ENCODE assay signal across 1 cellular context in the genomic region with DNA sequence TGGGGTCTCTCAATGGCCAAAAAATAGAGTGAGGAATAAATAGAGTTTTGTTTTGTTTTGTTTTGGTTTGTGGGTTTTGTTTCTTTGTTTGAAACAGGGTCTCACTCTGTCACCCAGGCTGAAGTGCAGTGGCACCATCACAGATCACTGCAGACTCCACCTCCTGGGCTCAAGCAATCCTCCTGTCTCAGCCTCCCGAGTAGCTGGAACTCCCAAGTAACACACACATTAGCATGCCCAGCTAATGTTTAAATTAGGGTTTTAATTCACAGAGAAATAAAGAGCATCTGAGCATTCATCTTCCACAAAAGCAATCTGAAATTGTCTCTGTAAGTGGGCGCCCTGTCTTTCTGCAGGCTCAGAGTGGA.
TF ChIP-seq lines count a peak whose summit lies in the region.

No MANE protein-coding gene starts in this region.

TF ChIP-seq in WTC11, 78 proteins besides CTCF, POLR2A, EP300 and RAD21:
- TF ChIP-seq, protein P1, sequence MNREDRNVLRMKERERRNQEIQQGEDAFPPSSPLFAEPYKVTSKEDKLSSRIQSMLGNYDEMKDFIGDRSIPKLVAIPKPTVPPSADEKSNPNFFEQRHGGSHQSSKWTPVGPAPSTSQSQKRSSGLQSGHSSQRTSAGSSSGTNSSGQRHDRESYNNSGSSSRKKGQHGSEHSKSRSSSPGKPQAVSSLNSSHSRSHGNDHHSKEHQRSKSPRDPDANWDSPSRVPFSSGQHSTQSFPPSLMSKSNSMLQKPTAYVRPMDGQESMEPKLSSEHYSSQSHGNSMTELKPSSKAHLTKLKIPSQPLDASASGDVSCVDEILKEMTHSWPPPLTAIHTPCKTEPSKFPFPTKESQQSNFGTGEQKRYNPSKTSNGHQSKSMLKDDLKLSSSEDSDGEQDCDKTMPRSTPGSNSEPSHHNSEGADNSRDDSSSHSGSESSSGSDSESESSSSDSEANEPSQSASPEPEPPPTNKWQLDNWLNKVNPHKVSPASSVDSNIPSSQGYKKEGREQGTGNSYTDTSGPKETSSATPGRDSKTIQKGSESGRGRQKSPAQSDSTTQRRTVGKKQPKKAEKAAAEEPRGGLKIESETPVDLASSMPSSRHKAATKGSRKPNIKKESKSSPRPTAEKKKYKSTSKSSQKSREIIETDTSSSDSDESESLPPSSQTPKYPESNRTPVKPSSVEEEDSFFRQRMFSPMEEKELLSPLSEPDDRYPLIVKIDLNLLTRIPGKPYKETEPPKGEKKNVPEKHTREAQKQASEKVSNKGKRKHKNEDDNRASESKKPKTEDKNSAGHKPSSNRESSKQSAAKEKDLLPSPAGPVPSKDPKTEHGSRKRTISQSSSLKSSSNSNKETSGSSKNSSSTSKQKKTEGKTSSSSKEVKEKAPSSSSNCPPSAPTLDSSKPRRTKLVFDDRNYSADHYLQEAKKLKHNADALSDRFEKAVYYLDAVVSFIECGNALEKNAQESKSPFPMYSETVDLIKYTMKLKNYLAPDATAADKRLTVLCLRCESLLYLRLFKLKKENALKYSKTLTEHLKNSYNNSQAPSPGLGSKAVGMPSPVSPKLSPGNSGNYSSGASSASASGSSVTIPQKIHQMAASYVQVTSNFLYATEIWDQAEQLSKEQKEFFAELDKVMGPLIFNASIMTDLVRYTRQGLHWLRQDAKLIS (CRISPR knock-in tag; IDR thresholded peaks at IDR 0.05; ENCODE audit: borderline replicate concordance) = no peak
- TF ChIP-seq TP53 (CRISPR knock-in tag; IDR thresholded peaks at IDR 0.05) (no peak), CREM (CRISPR knock-in tag; IDR thresholded peaks at IDR 0.05) (no peak), FOXP1 (CRISPR knock-in tag; IDR thresholded peaks at IDR 0.05; ENCODE audit: borderline replicate concordance) (no peak), ATF1 (CRISPR knock-in tag; IDR thresholded peaks at IDR 0.05) (no peak), SMAD4 (CRISPR knock-in tag; IDR thresholded peaks at IDR 0.05) (no peak), MXD4 (CRISPR knock-in tag; IDR thresholded peaks at IDR 0.05; ENCODE audit: borderline replicate concordance) (no peak), ZNF423 (CRISPR knock-in tag; IDR thresholded peaks at IDR 0.05) (no peak)
- TF ChIP-seq, protein P2, sequence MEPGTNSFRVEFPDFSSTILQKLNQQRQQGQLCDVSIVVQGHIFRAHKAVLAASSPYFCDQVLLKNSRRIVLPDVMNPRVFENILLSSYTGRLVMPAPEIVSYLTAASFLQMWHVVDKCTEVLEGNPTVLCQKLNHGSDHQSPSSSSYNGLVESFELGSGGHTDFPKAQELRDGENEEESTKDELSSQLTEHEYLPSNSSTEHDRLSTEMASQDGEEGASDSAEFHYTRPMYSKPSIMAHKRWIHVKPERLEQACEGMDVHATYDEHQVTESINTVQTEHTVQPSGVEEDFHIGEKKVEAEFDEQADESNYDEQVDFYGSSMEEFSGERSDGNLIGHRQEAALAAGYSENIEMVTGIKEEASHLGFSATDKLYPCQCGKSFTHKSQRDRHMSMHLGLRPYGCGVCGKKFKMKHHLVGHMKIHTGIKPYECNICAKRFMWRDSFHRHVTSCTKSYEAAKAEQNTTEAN (CRISPR knock-in tag; IDR thresholded peaks at IDR 0.05) = no peak
- TF ChIP-seq, protein P3, sequence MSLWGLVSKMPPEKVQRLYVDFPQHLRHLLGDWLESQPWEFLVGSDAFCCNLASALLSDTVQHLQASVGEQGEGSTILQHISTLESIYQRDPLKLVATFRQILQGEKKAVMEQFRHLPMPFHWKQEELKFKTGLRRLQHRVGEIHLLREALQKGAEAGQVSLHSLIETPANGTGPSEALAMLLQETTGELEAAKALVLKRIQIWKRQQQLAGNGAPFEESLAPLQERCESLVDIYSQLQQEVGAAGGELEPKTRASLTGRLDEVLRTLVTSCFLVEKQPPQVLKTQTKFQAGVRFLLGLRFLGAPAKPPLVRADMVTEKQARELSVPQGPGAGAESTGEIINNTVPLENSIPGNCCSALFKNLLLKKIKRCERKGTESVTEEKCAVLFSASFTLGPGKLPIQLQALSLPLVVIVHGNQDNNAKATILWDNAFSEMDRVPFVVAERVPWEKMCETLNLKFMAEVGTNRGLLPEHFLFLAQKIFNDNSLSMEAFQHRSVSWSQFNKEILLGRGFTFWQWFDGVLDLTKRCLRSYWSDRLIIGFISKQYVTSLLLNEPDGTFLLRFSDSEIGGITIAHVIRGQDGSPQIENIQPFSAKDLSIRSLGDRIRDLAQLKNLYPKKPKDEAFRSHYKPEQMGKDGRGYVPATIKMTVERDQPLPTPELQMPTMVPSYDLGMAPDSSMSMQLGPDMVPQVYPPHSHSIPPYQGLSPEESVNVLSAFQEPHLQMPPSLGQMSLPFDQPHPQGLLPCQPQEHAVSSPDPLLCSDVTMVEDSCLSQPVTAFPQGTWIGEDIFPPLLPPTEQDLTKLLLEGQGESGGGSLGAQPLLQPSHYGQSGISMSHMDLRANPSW (CRISPR knock-in tag; conservative IDR thresholded peaks at IDR 0.05; ENCODE audit: low read depth) = no peak
- TF ChIP-seq, protein P4, sequence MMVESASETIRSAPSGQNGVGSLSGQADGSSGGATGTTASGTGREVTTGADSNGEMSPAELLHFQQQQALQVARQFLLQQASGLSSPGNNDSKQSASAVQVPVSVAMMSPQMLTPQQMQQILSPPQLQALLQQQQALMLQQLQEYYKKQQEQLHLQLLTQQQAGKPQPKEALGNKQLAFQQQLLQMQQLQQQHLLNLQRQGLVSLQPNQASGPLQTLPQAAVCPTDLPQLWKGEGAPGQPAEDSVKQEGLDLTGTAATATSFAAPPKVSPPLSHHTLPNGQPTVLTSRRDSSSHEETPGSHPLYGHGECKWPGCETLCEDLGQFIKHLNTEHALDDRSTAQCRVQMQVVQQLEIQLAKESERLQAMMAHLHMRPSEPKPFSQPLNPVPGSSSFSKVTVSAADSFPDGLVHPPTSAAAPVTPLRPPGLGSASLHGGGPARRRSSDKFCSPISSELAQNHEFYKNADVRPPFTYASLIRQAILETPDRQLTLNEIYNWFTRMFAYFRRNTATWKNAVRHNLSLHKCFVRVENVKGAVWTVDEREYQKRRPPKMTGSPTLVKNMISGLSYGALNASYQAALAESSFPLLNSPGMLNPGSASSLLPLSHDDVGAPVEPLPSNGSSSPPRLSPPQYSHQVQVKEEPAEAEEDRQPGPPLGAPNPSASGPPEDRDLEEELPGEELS (CRISPR knock-in tag; IDR thresholded peaks at IDR 0.05) = no peak
- TF ChIP-seq, protein P5, sequence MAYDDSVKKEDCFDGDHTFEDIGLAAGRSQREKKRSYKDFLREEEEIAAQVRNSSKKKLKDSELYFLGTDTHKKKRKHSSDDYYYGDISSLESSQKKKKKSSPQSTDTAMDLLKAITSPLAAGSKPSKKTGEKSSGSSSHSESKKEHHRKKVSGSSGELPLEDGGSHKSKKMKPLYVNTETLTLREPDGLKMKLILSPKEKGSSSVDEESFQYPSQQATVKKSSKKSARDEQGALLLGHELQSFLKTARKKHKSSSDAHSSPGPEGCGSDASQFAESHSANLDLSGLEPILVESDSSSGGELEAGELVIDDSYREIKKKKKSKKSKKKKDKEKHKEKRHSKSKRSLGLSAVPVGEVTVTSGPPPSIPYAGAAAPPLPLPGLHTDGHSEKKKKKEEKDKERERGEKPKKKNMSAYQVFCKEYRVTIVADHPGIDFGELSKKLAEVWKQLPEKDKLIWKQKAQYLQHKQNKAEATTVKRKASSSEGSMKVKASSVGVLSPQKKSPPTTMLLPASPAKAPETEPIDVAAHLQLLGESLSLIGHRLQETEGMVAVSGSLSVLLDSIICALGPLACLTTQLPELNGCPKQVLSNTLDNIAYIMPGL (CRISPR knock-in tag; IDR thresholded peaks at IDR 0.05) = no peak
- TF ChIP-seq, protein P6, sequence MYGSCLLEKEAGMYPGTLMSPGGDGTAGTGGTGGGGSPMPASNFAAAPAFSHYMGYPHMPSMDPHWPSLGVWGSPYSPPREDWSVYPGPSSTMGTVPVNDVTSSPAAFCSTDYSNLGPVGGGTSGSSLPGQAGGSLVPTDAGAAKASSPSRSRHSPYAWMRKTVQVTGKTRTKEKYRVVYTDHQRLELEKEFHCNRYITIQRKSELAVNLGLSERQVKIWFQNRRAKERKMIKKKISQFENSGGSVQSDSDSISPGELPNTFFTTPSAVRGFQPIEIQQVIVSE (CRISPR knock-in tag; IDR thresholded peaks at IDR 0.05; ENCODE audit: borderline replicate concordance) = no peak
